In the genomic region with DNA sequence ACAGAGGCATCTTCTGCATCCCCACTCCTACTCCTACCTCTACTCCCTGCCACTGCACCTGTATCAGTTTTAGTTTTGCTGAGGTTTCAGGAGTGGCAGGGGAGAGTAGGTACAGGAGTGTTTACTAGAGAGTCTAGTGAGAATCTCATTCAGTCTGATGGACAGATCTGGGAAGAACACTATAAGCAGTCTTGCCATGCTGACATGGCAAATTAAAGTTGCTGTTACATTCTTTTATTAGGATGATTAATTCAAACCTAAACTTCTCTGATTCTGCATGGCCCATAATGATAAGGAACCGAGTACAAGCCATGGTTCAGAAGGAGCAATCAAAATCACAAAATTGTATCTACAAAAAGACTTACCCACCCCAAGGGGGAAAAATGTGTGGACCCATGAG, we compare ENCODE assay signal across 27 cellular contexts. TPM values are rescaled to one million over a fixed set of nuclear protein-coding genes. Genes with fewer than 3 reads are reported as not detected.
A peak's percentile ranks its signal among the peaks of the same experiment; 100 is the strongest.
DNase-seq lines count a peak whose midpoint lies in the region; ATAC-seq, FAIRE-seq and TF ChIP-seq lines count a peak whose summit lies in the region.
"Had no signal": no experiment of that assay in that cellular context is flagged by ENCODE, and none has a peak within 500 bp of the region (broad histone marks: within the 10 kb centered on the region; RNA-seq: fewer than 3 reads in every experiment).

No MANE protein-coding gene starts in this region.

- no TSS peak for BruUV-seq in HepG2 (replicated peaks; lab: Mats Ljungman, UMichigan)

- no peak overlapping the region for H3K9ac ChIP-seq in HepG2 (ENCODE audit: insufficient read depth, low read depth, low read length)
- H3K9ac ChIP-seq: BLaER1 had no signal

- intact Hi-C loops in HepG2 (cut with micrococcal nuclease; ENCODE audit: unreplicated experiment) (no loop called here), right lobe of liver (cut with DNase I) (no loop called here)

- H3K27me3 ChIP-seq in HepG2 (ENCODE audit: control insufficient read depth in 1 of 2, insufficient read depth in 2 of 2, low read length in 2 of 2), result no peaks in the 10 kb centered on the region
- H3K27me3 ChIP-seq in right lobe of liver, result no peaks in the 10 kb centered on the region
- H3K27me3 ChIP-seq: BE2C, BLaER1 had no signal

- H3K36me3 ChIP-seq in HepG2 (replicated peaks in 1 of 2; ENCODE audit: control insufficient read depth in 1 of 2, insufficient read depth in 2 of 2, low read length in 2 of 2) (no peaks in the 10 kb centered on the region), right lobe of liver (no peaks in the 10 kb centered on the region)
- H3K36me3 ChIP-seq: BE2C had no signal

- TF ChIP-seq CTCF in HepG2 (CRISPR knock-in tag; IDR thresholded peaks at IDR 0.05), result no peak
- no peak for TF ChIP-seq CTCF in right lobe of liver (IDR thresholded peaks at IDR 0.05)

- no peak for DNase-seq in HepG2 (ENCODE audit: low spot score)
- no peak for DNase-seq in right lobe of liver
- DNase-seq in RPMI8226, result peak; percentile 19
- DNase-seq in dermis blood vessel endothelial cell, result no peak
- no peak for DNase-seq in epidermal melanocyte (ENCODE audit: insufficient read length, low spot score)
- DNase-seq: ACHN; BE2C; C1 segment of cervical spinal cord; CD4-positive, alpha-beta memory T cell; CD4-positive, CD25-positive, alpha-beta regulatory T cell; CD8-positive, alpha-beta memory T cell; COR-L47; DMS 273 treated with DMSO at 0.1 percent for 48 hours; DMS153; DMS53; DMS79; DND-41; EL; GDM1 had no signal

- ATAC-seq in HepG2 (no peak), right lobe of liver (no peak)
- ATAC-seq: GM12878 had no signal

- TF ChIP-seq EP300 in HepG2 (IDR thresholded peaks at IDR 0.05; ENCODE audit: low read depth in 2 of 2, low read length in 2 of 2), result no peak
- no peak for TF ChIP-seq EP300 in HepG2 (CRISPR knock-in tag; IDR thresholded peaks at IDR 0.05; ENCODE audit: borderline replicate concordance)

- H3K9me3 ChIP-seq in HepG2 (ENCODE audit: low read length) (no peaks in the 10 kb centered on the region), right lobe of liver (no peaks in the 10 kb centered on the region)
- H3K9me3 ChIP-seq: BE2C, BLaER1 had no signal

- H2AFZ ChIP-seq in HepG2 (ENCODE audit: low read length), result no peak overlapping the region

- CTCF ChIA-PET in HepG2 (lab: Yijun Ruan, JAX; ENCODE audit: low intra/inter-chr PET ratio, low total read pairs), result no interaction called here

- H3K4me1 ChIP-seq in HepG2 (ENCODE audit: insufficient read depth, low read length) (no peaks in the 10 kb centered on the region), right lobe of liver (no peaks in the 10 kb centered on the region)
- H3K4me1 ChIP-seq: BE2C, BLaER1 had no signal

- no peaks in the 10 kb centered on the region for H3K79me2 ChIP-seq in HepG2 (ENCODE audit: insufficient read depth, low read length)

- no peak for FAIRE-seq in HepG2 (lab: Jason Lieb, UNC)
- FAIRE-seq: GM12878, GM12892, GM18507 had no signal

- TF ChIP-seq POLR2A in HepG2 (IDR thresholded peaks at IDR 0.05; ENCODE audit: insufficient read depth in 1 of 2, low read depth in 2 of 2, low read length in 2 of 2) (no peak), right lobe of liver (IDR thresholded peaks at IDR 0.05) (no peak)

- in situ Hi-C loops in HepG2 (cut with HindIII; ENCODE audit: extremely low pct_ligation_motif_present, low pct_unique_long_range_greater_than_20kb), result no loop called here

- WGBS in HepG2 (ENCODE audit: low lambda C conversion rate), result 91% methylated on average over 1 of the region's 1 CpG
- WGBS in right lobe of liver (ENCODE audit: insufficient coverage, low coverage, low lambda C conversion rate, missing lambda C conversion rate), result 82% methylated on average over 1 of the region's 1 CpG

- H4K20me1 ChIP-seq in HepG2 (ENCODE audit: insufficient read depth, low read length), result no peaks in the 10 kb centered on the region
- H4K20me1 ChIP-seq: BLaER1 had no signal

- no peak overlapping the region for H3K4me2 ChIP-seq in HepG2 (ENCODE audit: low read depth, low read length)
- H3K4me2 ChIP-seq: BLaER1 had no signal

- no peak for TF ChIP-seq RAD21 in HepG2 (CRISPR knock-in tag; IDR thresholded peaks at IDR 0.05)

- H3K4me3 ChIP-seq in HepG2 (replicated peaks in 1 of 3; ENCODE audit: insufficient read depth in 1 of 3, low read depth in 2 of 3, low read length in 3 of 3) (no peak overlapping the region), right lobe of liver (no peak overlapping the region)
- H3K4me3 ChIP-seq: BLaER1, GM12878 had no signal

- POLR2A ChIA-PET in HepG2 (lab: Yijun Ruan, JAX), result no interaction called here

- no peak overlapping the region for H3K27ac ChIP-seq in HepG2 (ENCODE audit: extremely low read length, insufficient read depth, low read length)
- no peak overlapping the region for H3K27ac ChIP-seq in right lobe of liver
- H3K27ac ChIP-seq: 22Rv1, BLaER1 had no signal

RNA-seq across cellular contexts. Expression of gene ARSK, which starts 7.4 kb away (rescaled TPM):
- total RNA-seq in HepG2 (2016; rRNA removed; fragmentation: Illumina TruSeq; extraction: Trizol), result 5.9 and 7.9 TPM in 2 replicates
- total RNA-seq in HepG2 (2016; cell fraction: cytosol; rRNA removed; fragmentation: Illumina TruSeq; extraction: Trizol; ENCODE audit: low read depth), result 1.8 and 1.9 TPM in 2 replicates
- total RNA-seq in HepG2 (2016; cell fraction: insoluble cytoplasmic fraction; rRNA removed; fragmentation: Illumina TruSeq; extraction: Trizol), result 5.8 and 7.1 TPM in 2 replicates
- 3.2 and 4.5 TPM in 2 replicates for total RNA-seq in HepG2 (2016; cell fraction: membrane; rRNA removed; fragmentation: Illumina TruSeq; extraction: Trizol)
- 9.3 and 9.9 TPM in 2 replicates for total RNA-seq in HepG2 (2016; cell fraction: nucleus; rRNA removed; fragmentation: Illumina TruSeq; extraction: Trizol)
- polyA plus RNA-seq in HepG2 (2011; rRNA removed), result 6.0 and 7.9 TPM in 2 replicates
- polyA plus RNA-seq in HepG2 (2011; cell fraction: cytosol; rRNA removed), result 4.2 and 6.1 TPM in 2 replicates
- polyA plus RNA-seq in HepG2 (2011; cell fraction: nucleus; rRNA removed), result 1.6 and 2.2 TPM in 2 replicates
- 5.3 and 6.3 TPM in 2 replicates for polyA plus RNA-seq in HepG2 (2012)
- polyA plus RNA-seq in HepG2 (2016; cell fraction: cytosol; fragmentation: Illumina TruSeq; extraction: Trizol; ENCODE audit: low read depth), result 1.1 and 1.2 TPM in 2 replicates
- polyA plus RNA-seq in HepG2 (2016; cell fraction: insoluble cytoplasmic fraction; fragmentation: Illumina TruSeq; extraction: Trizol; ENCODE audit: low read depth), result 6.0 and 7.2 TPM in 2 replicates
- polyA plus RNA-seq in HepG2 (2016; cell fraction: membrane; fragmentation: Illumina TruSeq; extraction: Trizol; ENCODE audit: low read depth), result 2.6 and 3.0 TPM in 2 replicates
- 8.9 and 9.1 TPM in 2 replicates for polyA plus RNA-seq in HepG2 (2016; cell fraction: nucleus; fragmentation: Illumina TruSeq; extraction: Trizol; ENCODE audit: insufficient read depth, low read depth)
- polyA minus RNA-seq in HepG2 (2011; rRNA and poly(A)+ RNA removed; ENCODE audit: low replicate concordance), result 3.8 and 3.9 TPM in 2 replicates
- 5.4 and 5.8 TPM in 2 replicates for polyA minus RNA-seq in HepG2 (2011; cell fraction: cytosol; rRNA and poly(A)+ RNA removed)
- polyA minus RNA-seq in HepG2 (2011; cell fraction: nucleus; rRNA and poly(A)+ RNA removed), result 9.3 and 10.3 TPM in 2 replicates
- total RNA-seq in right lobe of liver, result 1 to 10 TPM; 2.1 to 4.9 (median 4.0) TPM
- 2.7 TPM in 2 replicates for total RNA-seq in dermis blood vessel endothelial cell

RNA-seq across cellular contexts. Expression of gene SKIC3, which starts 7.5 kb away (rescaled TPM):
- total RNA-seq in HepG2 (2016; rRNA removed; fragmentation: Illumina TruSeq; extraction: Trizol) (61.5 and 86.9 TPM in 2 replicates), right lobe of liver (10 to 100 TPM; 29.0 to 42.2 (median 38.0) TPM), dermis blood vessel endothelial cell (117 and 119 TPM in 2 replicates)
- total RNA-seq in HepG2 (2016; cell fraction: cytosol; rRNA removed; fragmentation: Illumina TruSeq; extraction: Trizol; ENCODE audit: low read depth), result 3.7 and 5.5 TPM in 2 replicates
- total RNA-seq in HepG2 (2016; cell fraction: insoluble cytoplasmic fraction; rRNA removed; fragmentation: Illumina TruSeq; extraction: Trizol), result 63.6 and 87.5 TPM in 2 replicates
- total RNA-seq in HepG2 (2016; cell fraction: membrane; rRNA removed; fragmentation: Illumina TruSeq; extraction: Trizol), result 18.7 and 19.0 TPM in 2 replicates
- 80.7 and 86.0 TPM in 2 replicates for total RNA-seq in HepG2 (2016; cell fraction: nucleus; rRNA removed; fragmentation: Illumina TruSeq; extraction: Trizol)
- polyA plus RNA-seq in HepG2 (2011; rRNA removed), result 34.3 and 36.9 TPM in 2 replicates
- 9.5 and 14.6 TPM in 2 replicates for polyA plus RNA-seq in HepG2 (2011; cell fraction: cytosol; rRNA removed)
- 48.8 and 59.8 TPM in 2 replicates for polyA plus RNA-seq in HepG2 (2011; cell fraction: nucleus; rRNA removed)
- polyA plus RNA-seq in HepG2 (2012), result 34.0 and 34.3 TPM in 2 replicates
- 1.2 and 1.3 TPM in 2 replicates for polyA plus RNA-seq in HepG2 (2016; cell fraction: cytosol; fragmentation: Illumina TruSeq; extraction: Trizol; ENCODE audit: low read depth)
- polyA plus RNA-seq in HepG2 (2016; cell fraction: insoluble cytoplasmic fraction; fragmentation: Illumina TruSeq; extraction: Trizol; ENCODE audit: low read depth), result 36.0 and 38.6 TPM in 2 replicates
- polyA plus RNA-seq in HepG2 (2016; cell fraction: membrane; fragmentation: Illumina TruSeq; extraction: Trizol; ENCODE audit: low read depth), result 3.1 and 4.3 TPM in 2 replicates
- polyA plus RNA-seq in HepG2 (2016; cell fraction: nucleus; fragmentation: Illumina TruSeq; extraction: Trizol; ENCODE audit: insufficient read depth, low read depth), result 63.0 and 66.8 TPM in 2 replicates
- 18.7 and 33.3 TPM in 2 replicates for polyA minus RNA-seq in HepG2 (2011; rRNA and poly(A)+ RNA removed; ENCODE audit: low replicate concordance)
- polyA minus RNA-seq in HepG2 (2011; cell fraction: cytosol; rRNA and poly(A)+ RNA removed), result 22.9 and 27.7 TPM in 2 replicates
- polyA minus RNA-seq in HepG2 (2011; cell fraction: nucleus; rRNA and poly(A)+ RNA removed), result 175 and 181 TPM in 2 replicates

RNA-seq across cellular contexts. Expression of gene GPR150, which starts 57.6 kb away (rescaled TPM):
- not detected in 2 replicates for total RNA-seq in HepG2 (2016; rRNA removed; fragmentation: Illumina TruSeq; extraction: Trizol)
- not detected in 2 replicates for total RNA-seq in HepG2 (2016; cell fraction: cytosol; rRNA removed; fragmentation: Illumina TruSeq; extraction: Trizol; ENCODE audit: low read depth)
- not detected in 2 replicates for total RNA-seq in HepG2 (2016; cell fraction: insoluble cytoplasmic fraction; rRNA removed; fragmentation: Illumina TruSeq; extraction: Trizol)
- not detected in 2 replicates for total RNA-seq in HepG2 (2016; cell fraction: membrane; rRNA removed; fragmentation: Illumina TruSeq; extraction: Trizol)
- not detected in 2 replicates for total RNA-seq in HepG2 (2016; cell fraction: nucleus; rRNA removed; fragmentation: Illumina TruSeq; extraction: Trizol)
- polyA plus RNA-seq in HepG2 (2011; rRNA removed), result 0.03 TPM in 1 of 2 replicates, not detected in the other
- not detected in 2 replicates for polyA plus RNA-seq in HepG2 (2011; cell fraction: cytosol; rRNA removed)
- 0.06 TPM in 1 of 2 replicates, not detected in the other for polyA plus RNA-seq in HepG2 (2011; cell fraction: nucleus; rRNA removed)
- polyA plus RNA-seq in HepG2 (2012), result not detected in 2 replicates
- polyA plus RNA-seq in HepG2 (2016; cell fraction: cytosol; fragmentation: Illumina TruSeq; extraction: Trizol; ENCODE audit: low read depth), result not detected in 2 replicates
- not detected in 2 replicates for polyA plus RNA-seq in HepG2 (2016; cell fraction: insoluble cytoplasmic fraction; fragmentation: Illumina TruSeq; extraction: Trizol; ENCODE audit: low read depth)
- not detected in 2 replicates for polyA plus RNA-seq in HepG2 (2016; cell fraction: membrane; fragmentation: Illumina TruSeq; extraction: Trizol; ENCODE audit: low read depth)
- not detected in 2 replicates for polyA plus RNA-seq in HepG2 (2016; cell fraction: nucleus; fragmentation: Illumina TruSeq; extraction: Trizol; ENCODE audit: insufficient read depth, low read depth)
- not detected in 2 replicates for polyA minus RNA-seq in HepG2 (2011; rRNA and poly(A)+ RNA removed; ENCODE audit: low replicate concordance)
- not detected in 2 replicates for polyA minus RNA-seq in HepG2 (2011; cell fraction: cytosol; rRNA and poly(A)+ RNA removed)
- not detected in 2 replicates for polyA minus RNA-seq in HepG2 (2011; cell fraction: nucleus; rRNA and poly(A)+ RNA removed)
- under 1 TPM in 4 of 6 experiments, not detected in 2; 0.11 to 0.31 (median 0.17) TPM for total RNA-seq in right lobe of liver
- 0.05 and 0.17 TPM in 2 replicates for total RNA-seq in dermis blood vessel endothelial cell
- total RNA-seq: A172, G401 had no signal
- polyA plus RNA-seq: CD14-positive monocyte had no signal
